In the genomic region with DNA sequence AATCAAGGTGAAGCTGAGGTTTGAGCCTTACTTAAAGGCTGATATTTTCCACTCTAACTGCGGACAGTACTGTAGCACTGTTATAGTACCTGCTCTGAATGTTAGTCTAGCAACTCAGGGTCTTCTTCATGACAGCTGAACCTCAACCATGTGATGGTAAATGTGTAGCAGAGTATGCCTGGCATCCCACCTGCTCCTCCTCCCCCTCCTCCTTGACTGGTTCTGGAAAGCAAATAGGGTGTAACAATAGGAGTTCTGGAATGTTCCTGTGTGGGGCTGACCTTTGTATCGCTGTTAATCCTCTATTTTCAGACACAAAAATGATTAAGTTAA, we compare ENCODE assay signal across 19 cellular contexts. TPM values are rescaled to one million over a fixed set of nuclear protein-coding genes. Genes with fewer than 3 reads are reported as not detected.
"Had no signal": no experiment of that assay in that cellular context is flagged by ENCODE, and none has a peak within 500 bp of the region (broad histone marks: within the 10 kb centered on the region; RNA-seq: fewer than 3 reads in every experiment).

No MANE protein-coding gene starts in this region.

- H3K4me3 ChIP-seq: cardiac muscle cell, psoas muscle, sigmoid colon, suprapubic skin, upper lobe of left lung had no signal

- H3K9me3 ChIP-seq: left lung, psoas muscle, sigmoid colon, suprapubic skin, upper lobe of left lung had no signal

- H3K9me3 Mint-ChIP-seq: memory B cell, nephron had no signal

- H3K36me3 Mint-ChIP-seq: immature natural killer cell, memory B cell had no signal

- ATAC-seq: left lung, psoas muscle, SK-N-SH treated with all-trans-retinoic acid at 6 μM for 48 hours had no signal

- H3K27ac ChIP-seq: cardiac muscle cell, epithelial cell of prostate, psoas muscle, sigmoid colon, suprapubic skin had no signal

- H3K36me3 ChIP-seq: cardiac muscle cell, left lung, sigmoid colon, suprapubic skin, upper lobe of left lung had no signal

- H3K27me3 ChIP-seq: cardiac muscle cell, left lung, sigmoid colon, upper lobe of left lung had no signal

- H3K4me1 ChIP-seq: psoas muscle had no signal

- H3K4me3 Mint-ChIP-seq: immature natural killer cell, memory B cell had no signal

- H3K27ac Mint-ChIP-seq: immature natural killer cell, memory B cell had no signal

- H3K4me1 Mint-ChIP-seq: immature natural killer cell, memory B cell had no signal

- DNase-seq: activated CD4-positive, alpha-beta T cell treated with anti-CD3 and anti-CD28 coated beads for 48 hours; activated naive CD4-positive, alpha-beta T cell; effector CD8-positive, alpha-beta T cell; immature natural killer cell; left lung; psoas muscle; sigmoid colon; stimulated activated CD4-positive, alpha-beta T cell treated with anti-CD3 and anti-CD28 coated beads, Interleukin-12 subunit alpha, Interleukin-12 subunit beta, amount 100 ng/mL, for 4 hours; stimulated activated naive CD4-positive, alpha-beta T cell treated with Interleukin-2 at 50 U/mL for 16 hours; upper lobe of left lung had no signal

RNA-seq across cellular contexts. Expression of gene CCL20, which starts 0.4 kb away (rescaled TPM):
- total RNA-seq: astrocyte, cardiac muscle cell had no signal

RNA-seq across cellular contexts. Expression of gene DAW1, which starts 58.2 kb away (rescaled TPM):
- total RNA-seq: activated CD8-positive, alpha-beta memory T cell treated with anti-CD3 and anti-CD28 coated beads for 36 hours; psoas muscle; sigmoid colon; T-helper 1 cell treated with Interleukin-12 subunit alpha and Interleukin-12 subunit beta and Interleukin-4 antibody, amounts not matched to agents 30 ng/mL and 1 ng/mL, for 36 hours had no signal
- polyA plus RNA-seq: cardiac muscle cell, immature natural killer cell had no signal
